1 cellular context compared by ENCODE assay signal in the genomic region with DNA sequence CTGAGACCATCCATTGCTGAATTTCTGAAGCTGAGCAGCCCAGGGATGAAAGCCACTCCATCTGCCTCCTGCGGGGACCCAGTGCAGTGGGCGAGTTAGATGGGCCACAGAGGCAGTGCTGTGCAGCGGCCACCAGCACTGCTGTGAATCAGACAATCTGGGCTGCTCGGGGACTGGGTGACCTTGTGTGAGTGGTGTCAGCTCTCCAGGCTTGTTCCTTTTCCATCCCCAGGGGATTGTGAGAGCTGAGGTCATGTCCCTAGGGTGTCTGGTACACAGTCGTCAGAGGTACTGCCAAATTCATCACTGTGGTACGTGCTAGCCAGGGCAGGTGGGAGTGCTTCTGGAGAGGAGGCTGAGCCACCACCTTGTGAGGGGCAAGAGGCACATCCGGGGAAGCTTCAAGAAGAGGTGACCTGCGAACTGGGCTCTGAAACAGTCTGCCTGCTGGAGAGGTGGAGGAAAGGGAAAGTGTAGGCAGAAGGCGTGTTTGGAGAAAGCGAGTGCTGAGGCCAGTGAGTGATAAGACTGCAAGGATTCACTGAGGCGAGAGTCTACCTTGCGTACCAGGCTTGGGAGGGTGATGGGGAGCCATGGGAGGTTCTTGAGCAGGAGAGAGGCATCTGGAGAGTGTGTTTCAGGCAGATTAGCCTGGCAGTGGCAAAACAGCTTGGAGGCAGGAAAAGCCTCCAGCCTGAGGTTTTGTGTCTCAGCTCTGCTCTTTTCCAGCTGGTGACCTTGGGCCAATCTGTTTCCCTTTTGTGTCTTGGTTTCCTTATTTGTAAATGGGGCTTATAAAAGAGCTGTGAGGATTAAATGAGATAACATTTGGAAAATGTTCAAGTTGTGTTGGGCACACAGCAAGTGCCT.
TF ChIP-seq lines count a peak whose summit lies in the region.

No MANE protein-coding gene starts in this region.

TF ChIP-seq in SK-N-SH, 30 proteins besides CTCF, POLR2A, EP300 and RAD21:
- TF ChIP-seq, protein P1, sequence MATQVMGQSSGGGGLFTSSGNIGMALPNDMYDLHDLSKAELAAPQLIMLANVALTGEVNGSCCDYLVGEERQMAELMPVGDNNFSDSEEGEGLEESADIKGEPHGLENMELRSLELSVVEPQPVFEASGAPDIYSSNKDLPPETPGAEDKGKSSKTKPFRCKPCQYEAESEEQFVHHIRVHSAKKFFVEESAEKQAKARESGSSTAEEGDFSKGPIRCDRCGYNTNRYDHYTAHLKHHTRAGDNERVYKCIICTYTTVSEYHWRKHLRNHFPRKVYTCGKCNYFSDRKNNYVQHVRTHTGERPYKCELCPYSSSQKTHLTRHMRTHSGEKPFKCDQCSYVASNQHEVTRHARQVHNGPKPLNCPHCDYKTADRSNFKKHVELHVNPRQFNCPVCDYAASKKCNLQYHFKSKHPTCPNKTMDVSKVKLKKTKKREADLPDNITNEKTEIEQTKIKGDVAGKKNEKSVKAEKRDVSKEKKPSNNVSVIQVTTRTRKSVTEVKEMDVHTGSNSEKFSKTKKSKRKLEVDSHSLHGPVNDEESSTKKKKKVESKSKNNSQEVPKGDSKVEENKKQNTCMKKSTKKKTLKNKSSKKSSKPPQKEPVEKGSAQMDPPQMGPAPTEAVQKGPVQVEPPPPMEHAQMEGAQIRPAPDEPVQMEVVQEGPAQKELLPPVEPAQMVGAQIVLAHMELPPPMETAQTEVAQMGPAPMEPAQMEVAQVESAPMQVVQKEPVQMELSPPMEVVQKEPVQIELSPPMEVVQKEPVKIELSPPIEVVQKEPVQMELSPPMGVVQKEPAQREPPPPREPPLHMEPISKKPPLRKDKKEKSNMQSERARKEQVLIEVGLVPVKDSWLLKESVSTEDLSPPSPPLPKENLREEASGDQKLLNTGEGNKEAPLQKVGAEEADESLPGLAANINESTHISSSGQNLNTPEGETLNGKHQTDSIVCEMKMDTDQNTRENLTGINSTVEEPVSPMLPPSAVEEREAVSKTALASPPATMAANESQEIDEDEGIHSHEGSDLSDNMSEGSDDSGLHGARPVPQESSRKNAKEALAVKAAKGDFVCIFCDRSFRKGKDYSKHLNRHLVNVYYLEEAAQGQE (IDR thresholded peaks at IDR 0.05; ENCODE audit: low read depth, low read length), result no peak
- TF ChIP-seq RXRA (IDR thresholded peaks at IDR 0.05; ENCODE audit: borderline replicate concordance, low read depth) (no peak), CHD2 (IDR thresholded peaks at IDR 0.05; ENCODE audit: low read length, partially characterized antibody) (no peak), MAX (IDR thresholded peaks at IDR 0.05; ENCODE audit: low read depth) (no peak), ELF1 (IDR thresholded peaks at IDR 0.05) (no peak)
TF ChIP-seq in SK-N-SH: peak in this region for 0.
